Comparison of ENCODE assay signal across 8 cellular contexts in the genomic region with DNA sequence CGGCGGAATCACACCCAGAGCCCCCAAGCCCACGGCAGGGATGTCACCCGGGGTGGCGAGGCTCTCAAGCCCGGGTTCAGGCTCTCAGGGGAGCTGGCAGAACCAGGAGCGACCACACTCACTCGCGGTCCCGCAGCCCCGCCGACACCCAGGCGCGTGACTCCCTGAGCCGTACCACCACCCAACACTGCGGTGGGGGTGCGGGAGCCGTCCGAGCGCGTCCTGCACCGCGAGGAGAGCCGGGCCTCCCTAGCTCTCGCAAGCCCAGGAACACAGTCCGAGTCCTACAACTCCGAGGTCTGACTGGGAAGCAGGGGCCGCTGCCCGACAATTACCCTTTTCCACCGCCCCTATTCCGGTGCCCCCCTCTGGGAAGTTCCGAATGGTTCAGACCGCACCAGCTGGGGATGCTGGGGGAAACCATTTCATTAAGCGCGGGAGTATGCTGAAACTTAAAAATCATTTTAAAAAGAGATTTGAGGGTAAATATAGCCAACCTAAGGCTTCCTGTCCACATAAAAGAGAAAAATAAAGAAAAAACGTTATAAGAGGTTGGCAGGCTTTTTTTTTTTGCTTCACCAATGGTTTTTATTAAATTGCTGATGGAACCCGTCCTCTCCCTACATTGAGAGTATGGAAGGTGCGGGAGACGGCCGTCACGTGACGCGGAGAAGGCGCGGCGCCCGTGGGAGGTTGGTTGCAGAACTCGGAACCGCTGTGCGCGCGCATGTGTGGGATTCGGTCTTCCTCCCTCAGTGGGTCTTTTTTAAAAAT. TPM values are rescaled to one million over a fixed set of nuclear protein-coding genes. Genes with fewer than 3 reads are reported as not detected.
DNase-seq lines count a peak whose midpoint lies in the region; ATAC-seq and TF ChIP-seq lines count a peak whose summit lies in the region.

TSS of gene FLCN (minus strand) at position 143 of the 774 bp plus-strand sequence. CDS start 9,031 bp downstream, outside the sequence.

- H3K4me3 ChIP-seq in osteoblast (ENCODE audit: insufficient read depth, low read length) (peak within 1 kb of the TSS; percentile 98), testis (peak within 1 kb of the TSS; percentile 100)

- H3K36me3 ChIP-seq in osteoblast (ENCODE audit: insufficient read depth, low read length) (peaks cover 8% of the 10 kb centered on the region), testis (ENCODE audit: low read depth, missing control alignments) (no peaks in the 10 kb centered on the region)

- intact Hi-C loops in testis (cut with DNase I; ENCODE audit: low total_unique reads) = no loop called here

- DNase-seq in GM10248 (ENCODE audit: extremely low spot score) (peak; percentile 90), NCI-H1048 (lab: John Stamatoyannopoulos, UW) (peak; percentile 66), SKM-1 treated with dmso at 0.1 percent for 144 hours (lab: John Stamatoyannopoulos, UW; ENCODE audit: unreplicated experiment) (peak; percentile 87), glomerular visceral epithelial cell (ENCODE audit: extremely low spot score) (peak; percentile 90), osteoblast (ENCODE audit: insufficient read length, low spot score, missing footprints) (peak; percentile 96), testis (peak; percentile 96)

- TF ChIP-seq CTCF in GM10248 (IDR thresholded peaks at IDR 0.05; ENCODE audit: control extremely low read depth, extremely low read depth, low read depth, missing control alignments) (no peak), osteoblast (IDR thresholded peaks at IDR 0.05; ENCODE audit: extremely low read depth, low read depth, low read length) (no peak), testis (IDR thresholded peaks at IDR 0.05) (peak in 2 of 3 experiments; percentile 4 to 36)

- H3K4me3 Mint-ChIP-seq in activated naive CD8-positive, alpha-beta T cell = peak within 1 kb of the TSS; percentile 97

- peaks cover 47% of the 10 kb centered on the region for H3K79me2 ChIP-seq in osteoblast (ENCODE audit: insufficient read depth, low read length)

- peak within 1 kb of the TSS; percentile 100 for H2AFZ ChIP-seq in osteoblast (ENCODE audit: low read length)

- H3K9me3 ChIP-seq in osteoblast (ENCODE audit: low read depth, low read length) (no peaks in the 10 kb centered on the region), testis (no peaks in the 10 kb centered on the region)

- peaks cover 17% of the 10 kb centered on the region for H3K4me1 ChIP-seq in osteoblast (ENCODE audit: insufficient read depth, low read length)
- peaks cover 28% of the 10 kb centered on the region for H3K4me1 ChIP-seq in testis

- CTCF ChIA-PET in GM10248 (lab: Yijun Ruan, JAX) = interaction anchor here (1.0 to 2.2 kb wide), 2 partner anchors 11 to 13 kb away, joined by 3 to 6 read pairs; no protein-coding TSS in a partner anchor

- H3K27me3 ChIP-seq in osteoblast (ENCODE audit: insufficient read depth, low read length) = no peaks in the 10 kb centered on the region
- H3K27me3 ChIP-seq in testis = no peaks in the 10 kb centered on the region

- H3K4me1 Mint-ChIP-seq in activated naive CD8-positive, alpha-beta T cell (ENCODE audit: low read depth) = peaks cover 32% of the 10 kb centered on the region

- peak; percentile 80 for ATAC-seq in HG02588 (IDR thresholded peaks at IDR 0.05; ENCODE audit: unreplicated experiment)

- H3K27ac Mint-ChIP-seq in activated naive CD8-positive, alpha-beta T cell = peak within 1 kb of the TSS; percentile 99

- H3K27ac ChIP-seq in osteoblast (ENCODE audit: low read depth, low read length) = peak within 1 kb of the TSS; percentile 100
- H3K27ac ChIP-seq in testis = peak within 1 kb of the TSS; percentile 99

- no peaks in the 10 kb centered on the region for H3K9me3 Mint-ChIP-seq in activated naive CD8-positive, alpha-beta T cell (ENCODE audit: low read depth)

- WGBS in testis, 2 donors = 0% methylated on average over 26 to 52 of the region's 53 CpGs

- peak; percentile 47 for TF ChIP-seq POLR2A in testis (IDR thresholded peaks at IDR 0.05)

- POLR2A ChIA-PET in GM10248 (lab: Yijun Ruan, JAX) = interaction anchor here (0.7 kb wide), 2 partner anchors 101 to 208 kb away, joined by 3 read pairs; no protein-coding TSS in a partner anchor

- peak within 1 kb of the TSS; percentile 95 for H3K4me2 ChIP-seq in osteoblast (ENCODE audit: insufficient read depth, low read length)

- no peaks in the 10 kb centered on the region for H3K27me3 Mint-ChIP-seq in activated naive CD8-positive, alpha-beta T cell

- peaks cover 20% of the 10 kb centered on the region for H4K20me1 ChIP-seq in osteoblast (ENCODE audit: insufficient read depth, low read length)

- no peaks in the 10 kb centered on the region for H3K36me3 Mint-ChIP-seq in activated naive CD8-positive, alpha-beta T cell

RNA-seq across cellular contexts. Expression of gene FLCN, which starts in this region (rescaled TPM):
- total RNA-seq in osteoblast = 104 and 174 TPM in 2 replicates
- total RNA-seq in testis = 100 to 1,000 TPM; 129 to 159 TPM
- polyA plus RNA-seq in testis (ENCODE audit: insufficient read depth, low read depth, low replicate concordance) = 47.9 TPM

Comparison
In these comparisons a context has a peak if more than half of its experiments do, and no peak if none do; other contexts are left out.
1. Peak in every context shown above with its lines: DNase-seq, ATAC-seq, H3K4me3 ChIP-seq and H3K27ac ChIP-seq.
2. CTCF ChIP-seq: peak in testis (2 of 3); none in GM10248 (single experiment) and osteoblast (single experiment).